Comparison of ENCODE assay signal across 8 cellular contexts in genomic region chr12:1797011-1797901, GRCh38. TPM values are rescaled to one million over a fixed set of nuclear protein-coding genes. Genes with fewer than 3 reads are reported as not detected.
A peak's percentile ranks its signal among the peaks of the same experiment; 100 is the strongest.
DNase-seq lines count a peak whose midpoint lies in the region; ATAC-seq and TF ChIP-seq lines count a peak whose summit lies in the region.

No MANE protein-coding gene starts in this region.

- intact Hi-C loops in body of pancreas (cut with DNase I) (loop anchor here (5.0 kb wide), 1 partner anchor 130 kb away; no protein-coding TSS in a partner anchor), right lobe of liver (cut with DNase I) (loop anchor here in 1 of 2 donors (5.0 to 10.0 kb wide), 3 partner anchors 140 to 485 kb away; no protein-coding TSS in a partner anchor)

- POLR2A ChIA-PET in AG04450 (lab: Yijun Ruan, JAX): no interaction called here
- POLR2A ChIA-PET in HEK293T (lab: Yijun Ruan, JAX): no interaction called here

- TF ChIP-seq POLR2A in body of pancreas (IDR thresholded peaks at IDR 0.05): peak; percentile 15 to 62 (median 59)
- TF ChIP-seq POLR2A in right lobe of liver (IDR thresholded peaks at IDR 0.05): peak; percentile 44

- H3K4me1 ChIP-seq in body of pancreas: peaks cover 18% of the 10 kb centered on the region
- peaks cover 0 to 11% (median 0%) of the 10 kb centered on the region in 4 donors for H3K4me1 ChIP-seq in right lobe of liver

- peak overlapping the region; percentile 69 for H3K9ac ChIP-seq in SU-DHL-6 (ENCODE audit: low read length)

- ATAC-seq in GM21515 (IDR thresholded peaks at IDR 0.05; ENCODE audit: unreplicated experiment): peak; percentile 8
- ATAC-seq in body of pancreas: peak; percentile 26
- ATAC-seq in right lobe of liver: peak; percentile 34 to 59 (median 42)
- no peak for ATAC-seq in HG02798 (IDR thresholded peaks at IDR 0.05; ENCODE audit: poor library complexity, unreplicated experiment)

- no peaks in the 10 kb centered on the region for H3K79me2 ChIP-seq in SU-DHL-6 (ENCODE audit: insufficient read depth, low read length)

- H3K9me3 ChIP-seq in AG04450 (ENCODE audit: control insufficient read depth, insufficient read depth, low read length): no peaks in the 10 kb centered on the region; the same call in 1 of the 2 replicates
- H3K9me3 ChIP-seq in SU-DHL-6 (ENCODE audit: insufficient read depth, low read length): no peaks in the 10 kb centered on the region
- no peaks in the 10 kb centered on the region for H3K9me3 ChIP-seq in body of pancreas
- H3K9me3 ChIP-seq in right lobe of liver: no peaks in the 10 kb centered on the region

- TF ChIP-seq CTCF in AG04450 (IDR thresholded peaks at IDR 0.05; ENCODE audit: low read depth, low read length) (no peak), SU-DHL-6 (IDR thresholded peaks at IDR 0.05; ENCODE audit: insufficient read depth, low read length, poor library complexity, severe bottlenecking) (no peak), body of pancreas (IDR thresholded peaks at IDR 0.05) (no peak), right lobe of liver (IDR thresholded peaks at IDR 0.05) (peak in 1 of 4 donors; percentile 6)

- H3K36me3 ChIP-seq in SU-DHL-6 (ENCODE audit: low read length) (no peaks in the 10 kb centered on the region), body of pancreas (replicated peaks in 1 of 2; ENCODE audit: insufficient read depth in 1 of 2, low read depth in 2 of 2) (no peaks in the 10 kb centered on the region), right lobe of liver (no peaks in the 10 kb centered on the region)

- no peaks in the 10 kb centered on the region for H3K9me2 ChIP-seq in SU-DHL-6 (replicated peaks; ENCODE audit: insufficient read depth, low read length)

- H4K20me1 ChIP-seq in SU-DHL-6 (ENCODE audit: low read depth, low read length): no peaks in the 10 kb centered on the region

- WGBS in body of pancreas, 2 donors: 34 to 80% methylated on average over 25 to 46 of the region's 71 CpGs
- 9% methylated on average over 15 of the region's 71 CpGs for WGBS in right lobe of liver (ENCODE audit: insufficient coverage, low coverage, low lambda C conversion rate, missing lambda C conversion rate)

- H3K27me3 ChIP-seq in AG04450 (ENCODE audit: control insufficient read depth, insufficient read depth, low read length): peaks cover 3% of the 10 kb centered on the region
- no peaks in the 10 kb centered on the region for H3K27me3 ChIP-seq in SU-DHL-6 (ENCODE audit: low read length)
- H3K27me3 ChIP-seq in body of pancreas: no peaks in the 10 kb centered on the region
- no peaks in the 10 kb centered on the region for H3K27me3 ChIP-seq in right lobe of liver

- no peaks in the 10 kb centered on the region for H3F3A ChIP-seq in SU-DHL-6 (ENCODE audit: insufficient read depth)

- CTCF ChIA-PET in AG04450 (lab: Charles Lee) (interaction anchor here (0.8 to 7.9 kb wide), 2 partner anchors 142 to 143 kb away, joined by 3 to 149 read pairs; no protein-coding TSS in a partner anchor), HEK293T (lab: Yijun Ruan, JAX) (interaction anchor here (3.0 kb wide), 1 partner anchor 142 kb away, joined by 17 read pairs; no protein-coding TSS in a partner anchor)

- peak overlapping the region; percentile 67 for H3K4me2 ChIP-seq in SU-DHL-6 (ENCODE audit: low read depth, low read length, poor library complexity, severe bottlenecking)

- 0 out of 2 replicates have a peak overlapping the region, but pooled peaks have one; percentile 46 for H3K4me3 ChIP-seq in AG04450 (ENCODE audit: low read depth, low read length)
- H3K4me3 ChIP-seq in SU-DHL-6 (ENCODE audit: insufficient read depth, low read length, poor library complexity, severe bottlenecking): peak overlapping the region; percentile 51
- H3K4me3 ChIP-seq in body of pancreas: peak overlapping the region; percentile 1 to 3
- H3K4me3 ChIP-seq in right lobe of liver: peak overlapping the region; percentile 62 to 81 (median 78)

- DNase-seq in AG04450 (ENCODE audit: low read depth, low spot score): no peak
- peak; percentile 41 to 47 (median 46) for DNase-seq in body of pancreas
- peak; percentile 72 to 81 (median 76) for DNase-seq in right lobe of liver
- DNase-seq in stimulated activated CD8-positive, alpha-beta memory T cell treated with anti-CD3 and anti-CD28 coated beads, Interleukin-4, amount 100 ng/mL, for 4 hours (ENCODE audit: low read depth in 2 of 2, low spot score in 1 of 2): peak; percentile 11 to 24
- no peak for DNase-seq in HEK293T (ENCODE audit: extremely low spot score)

- H2AFZ ChIP-seq in SU-DHL-6 (ENCODE audit: low read depth, low read length, severe bottlenecking): peak overlapping the region; percentile 79

- H3K27ac ChIP-seq in AG04450 (ENCODE audit: low read depth, low read length): no peak overlapping the region
- H3K27ac ChIP-seq in SU-DHL-6 (ENCODE audit: low read depth, low read length): no peak overlapping the region
- peak overlapping the region in 3 of 4 donors; percentile 45 to 80 (median 71) for H3K27ac ChIP-seq in body of pancreas
- H3K27ac ChIP-seq in right lobe of liver: peak overlapping the region; percentile 67 to 77 (median 70)

TF ChIP-seq in HEK293T, 16 proteins besides CTCF, POLR2A, EP300 and RAD21:
- TF ChIP-seq HDGF (IDR thresholded peaks at IDR 0.05; ENCODE audit: borderline replicate concordance): no peak
- no peak for TF ChIP-seq TARDBP (IDR thresholded peaks at IDR 0.05)
- TF ChIP-seq L3MBTL2 (conservative IDR thresholded peaks at IDR 0.05): no peak
- TF ChIP-seq CTBP1 (IDR thresholded peaks at IDR 0.05; ENCODE audit: borderline replicate concordance): no peak
- no peak for TF ChIP-seq PKNOX1 (IDR thresholded peaks at IDR 0.05)

RNA-seq across cellular contexts. Expression of gene LRTM2, which starts 23.1 kb away (rescaled TPM):
- not detected in 2 replicates for polyA plus RNA-seq in AG04450 (2011; rRNA removed)
- polyA minus RNA-seq in AG04450 (2011; rRNA and poly(A)+ RNA removed): not detected in 2 replicates
- not detected for total RNA-seq in body of pancreas
- not detected for total RNA-seq in right lobe of liver

Comparison
In these comparisons a context has a peak if more than half of its experiments do, and no peak if none do; other contexts are left out.
1. DNase-seq: peak in body of pancreas (4 of 4), right lobe of liver (3 of 3) and stimulated activated CD8-positive, alpha-beta memory T cell treated with anti-CD3 and anti-CD28 coated beads, Interleukin-4, amount 100 ng/mL, for 4 hours (2 of 2); none in AG04450 (single experiment) and HEK293T (single experiment).
2. H3K27ac ChIP-seq: peak in body of pancreas (3 of 4) and right lobe of liver (3 of 3); none in AG04450 (single experiment) and SU-DHL-6 (single experiment).
3. H3K4me3 ChIP-seq: peak in every context shown above with its lines; median percentile 78 in right lobe of liver; 51 in SU-DHL-6; 46 in AG04450; 2 in body of pancreas.